ENCODE assay signal across 9 cellular contexts in genomic region chr6:170087946-170088348, GRCh38.
A peak's percentile ranks its signal among the peaks of the same experiment; 100 is the strongest.
DNase-seq lines count a peak whose midpoint lies in the region; ATAC-seq and TF ChIP-seq lines count a peak whose summit lies in the region.
"Had no signal": no experiment of that assay in that cellular context is flagged by ENCODE, and none has a peak within 500 bp of the region (broad histone marks: within the 10 kb centered on the region; RNA-seq: fewer than 3 reads in every experiment).

No MANE protein-coding gene starts in this region.

- peaks cover 0 to 14% of the 10 kb centered on the region in 2 donors for H3K27me3 ChIP-seq in left lung
- H3K27me3 ChIP-seq: gastrocnemius medialis had no signal

- H3K4me3 Mint-ChIP-seq in stimulated activated naive CD8-positive, alpha-beta T cell treated with anti-CD3 and anti-CD28 coated beads, Interleukin-15, amount 100 ng/mL, for 72 hours: peak overlapping the region; percentile 92 to 99

- intact Hi-C loops in left lung (cut with DNase I): no loop called here

- DNase-seq in SIG-M5 treated with dmso at 0.1 percent for 504 hours (lab: John Stamatoyannopoulos, UW; ENCODE audit: unreplicated experiment): peak; percentile 5
- DNase-seq in SIG-M5 (lab: John Stamatoyannopoulos, UW): no peak
- DNase-seq in activated CD8-positive, alpha-beta memory T cell treated with anti-CD3 and anti-CD28 coated beads, Interleukin-2, amount 50 U/mL, for 24 hours (ENCODE audit: extremely low read depth): peak; percentile 13
- peak; percentile 43 to 83 for DNase-seq in left lung
- peak; percentile 59 to 78 for DNase-seq in stimulated activated naive CD8-positive, alpha-beta T cell treated with anti-CD3 and anti-CD28 coated beads, Interleukin-15, amount 100 ng/mL, for 72 hours
- no peak for DNase-seq in NCI-H510A (lab: John Stamatoyannopoulos, UW)
- DNase-seq in NCI-H2171 (lab: John Stamatoyannopoulos, UW): no peak

- H3K4me3 ChIP-seq in left lung: peak overlapping the region in 1 of 2 donors; percentile 20
- H3K4me3 ChIP-seq: gastrocnemius medialis had no signal

- ATAC-seq in HG03469 (IDR thresholded peaks at IDR 0.05; ENCODE audit: unreplicated experiment) (peak; percentile 44), left lung (peak; percentile 43)
- peak; percentile 76 for ATAC-seq in stimulated activated naive CD8-positive, alpha-beta T cell treated with anti-CD3 and anti-CD28 coated beads, Interleukin-15, amount 100 ng/mL, for 72 hours
- ATAC-seq: gastrocnemius medialis had no signal

- peak overlapping the region in 1 of 2 donors; percentile 61 for H3K27ac ChIP-seq in left lung
- H3K27ac ChIP-seq: gastrocnemius medialis had no signal

- no peaks in the 10 kb centered on the region for H3K9me3 Mint-ChIP-seq in stimulated activated naive CD8-positive, alpha-beta T cell treated with anti-CD3 and anti-CD28 coated beads, Interleukin-15, amount 100 ng/mL, for 72 hours

- peak overlapping the region; percentile 99 for H3K27ac Mint-ChIP-seq in stimulated activated naive CD8-positive, alpha-beta T cell treated with anti-CD3 and anti-CD28 coated beads, Interleukin-15, amount 100 ng/mL, for 72 hours

- H3K4me1 Mint-ChIP-seq in stimulated activated naive CD8-positive, alpha-beta T cell treated with anti-CD3 and anti-CD28 coated beads, Interleukin-15, amount 100 ng/mL, for 72 hours: peaks cover 54% of the 10 kb centered on the region

- no peaks in the 10 kb centered on the region for H3K36me3 ChIP-seq in left lung
- H3K36me3 ChIP-seq: gastrocnemius medialis had no signal

- H3K4me1 ChIP-seq in left lung: peaks cover 0 to 22% of the 10 kb centered on the region in 2 donors
- H3K4me1 ChIP-seq: gastrocnemius medialis had no signal

- TF ChIP-seq CTCF in left lung (IDR thresholded peaks at IDR 0.05): no peak

- no peaks in the 10 kb centered on the region for H3K9me3 ChIP-seq in left lung
- H3K9me3 ChIP-seq: gastrocnemius medialis had no signal

- no peaks in the 10 kb centered on the region for H3K27me3 Mint-ChIP-seq in stimulated activated naive CD8-positive, alpha-beta T cell treated with anti-CD3 and anti-CD28 coated beads, Interleukin-15, amount 100 ng/mL, for 72 hours

Comparison
In these comparisons a context has a peak if more than half of its experiments do, and no peak if none do; other contexts are left out.
1. DNase-seq: peak in SIG-M5 treated with dmso at 0.1 percent for 504 hours (single experiment), activated CD8-positive, alpha-beta memory T cell treated with anti-CD3 and anti-CD28 coated beads, Interleukin-2, amount 50 U/mL, for 24 hours (single experiment), left lung (2 of 2) and stimulated activated naive CD8-positive, alpha-beta T cell treated with anti-CD3 and anti-CD28 coated beads, Interleukin-15, amount 100 ng/mL, for 72 hours (2 of 2); none in SIG-M5 (single experiment), NCI-H510A (single experiment) and NCI-H2171 (single experiment).
2. Peak in every context shown above with its lines, with median percentiles within 50 percentile points of each other: ATAC-seq.